Comparison of ENCODE assay signal across 16 cellular contexts in the genomic region with DNA sequence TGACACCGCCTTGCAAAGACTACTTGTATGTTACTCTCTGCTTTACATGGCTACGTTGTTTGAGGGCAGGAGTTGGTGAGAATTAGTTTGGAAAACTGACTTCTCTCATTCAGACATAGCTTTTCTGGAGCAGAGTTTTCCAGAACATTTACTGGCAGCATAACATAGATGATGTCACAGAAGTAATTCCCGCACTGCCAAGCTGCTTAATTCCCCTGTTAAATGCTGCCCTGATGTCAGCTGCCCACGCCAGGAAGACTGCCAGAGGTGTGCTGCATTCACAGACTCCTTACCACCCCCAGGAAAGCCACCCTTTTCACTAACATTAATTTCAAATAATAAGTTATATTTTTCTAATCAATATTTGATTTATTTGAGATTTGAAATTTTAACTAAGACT.
"Had no signal": no experiment of that assay in that cellular context is flagged by ENCODE, and none has a peak within 500 bp of the region (broad histone marks: within the 10 kb centered on the region; RNA-seq: fewer than 3 reads in every experiment).

No MANE protein-coding gene starts in this region.

- ATAC-seq: activated CD4-positive, alpha-beta T cell treated with anti-CD3 and anti-CD28 coated beads for 36 hours; activated CD8-positive, alpha-beta T cell treated with anti-CD3 and anti-CD28 coated beads for 36 hours; activated T-cell treated with anti-CD3 and anti-CD28 coated beads, Interleukin-2, amount 50 U/mL, for 4 hours; natural killer cell; right cardiac atrium; stimulated activated naive CD8-positive, alpha-beta T cell treated with anti-CD3 and anti-CD28 coated beads, Interleukin-15, amount 100 ng/mL, for 72 hours had no signal

- H3K4me3 ChIP-seq: adrenal gland, upper lobe of left lung had no signal

- DNase-seq: activated CD4-positive, alpha-beta T cell treated with anti-CD3 and anti-CD28 coated beads for 36 hours; activated CD8-positive, alpha-beta T cell treated with anti-CD3 and anti-CD28 coated beads for 36 hours; activated effector memory CD4-positive, alpha-beta T cell treated with Interleukin-2 at 50 U/mL for 16 hours; activated T-cell treated with anti-CD3 and anti-CD28 coated beads, Interleukin-2, amount 50 U/mL, for 4 hours; adrenal gland; central memory CD4-positive, alpha-beta T cell; cortex of kidney; effector memory CD4-positive, alpha-beta T cell; hypothalamus; mesenchymal stem cell; natural killer cell; nucleus accumbens; right cardiac atrium; stimulated activated naive CD8-positive, alpha-beta T cell treated with anti-CD3 and anti-CD28 coated beads, Interleukin-15, amount 100 ng/mL, for 72 hours; T-helper 2 cell; upper lobe of left lung had no signal

- H3K9me3 ChIP-seq: adrenal gland, upper lobe of left lung had no signal

- H3K36me3 ChIP-seq: adrenal gland, upper lobe of left lung had no signal
